ENCODE assay signal across 8 cellular contexts in genomic region chr7:76069238-76069638, GRCh38. TPM values are rescaled to one million over a fixed set of nuclear protein-coding genes. Genes with fewer than 3 reads are reported as not detected.
A peak's percentile ranks its signal among the peaks of the same experiment; 100 is the strongest.
DNase-seq lines count a peak whose midpoint lies in the region; ATAC-seq and TF ChIP-seq lines count a peak whose summit lies in the region.

No MANE protein-coding gene starts in this region.

- intact Hi-C loops in activated T-helper 2 cell treated with anti-CD3 and anti-CD28 coated beads, Interferon-gamma antibody, Interleukin-2, Interleukin-4, amounts not matched to agents 10 μg/mL and 5 μg/mL and 100 μg/mL, durations not matched to agents 14 hours and 24 hours and 36 hours (cut with micrococcal nuclease), result no loop called here

- no peaks in the 10 kb centered on the region for H3K27me3 Mint-ChIP-seq in activated T-helper 2 cell treated with anti-CD3 and anti-CD28 coated beads, Interferon-gamma antibody, Interleukin-2, Interleukin-4, amounts not matched to agents 10 μg/mL and 5 μg/mL and 100 μg/mL, durations not matched to agents 14 hours and 24 hours and 36 hours (ENCODE audit: low read depth)
- no peaks in the 10 kb centered on the region for H3K27me3 Mint-ChIP-seq in activated CD4-positive, alpha-beta T cell treated with anti-CD3 and anti-CD28 coated beads, Interleukin-2, amount 10 ng/mL, durations not matched to agents 7 days and 5 days

- TF ChIP-seq CTCF in lung (IDR thresholded peaks at IDR 0.05; ENCODE audit: control extremely low read depth, extremely low read depth), result no peak

- no peak overlapping the region for H3K27ac Mint-ChIP-seq in activated T-helper 2 cell treated with anti-CD3 and anti-CD28 coated beads, Interferon-gamma antibody, Interleukin-2, Interleukin-4, amounts not matched to agents 10 μg/mL and 5 μg/mL and 100 μg/mL, durations not matched to agents 14 hours and 24 hours and 36 hours
- no peak overlapping the region for H3K27ac Mint-ChIP-seq in activated CD4-positive, alpha-beta T cell treated with anti-CD3 and anti-CD28 coated beads, Interleukin-2, amount 10 ng/mL, durations not matched to agents 7 days and 5 days

- peaks cover 4% of the 10 kb centered on the region for H3K4me1 Mint-ChIP-seq in activated T-helper 2 cell treated with anti-CD3 and anti-CD28 coated beads, Interferon-gamma antibody, Interleukin-2, Interleukin-4, amounts not matched to agents 10 μg/mL and 5 μg/mL and 100 μg/mL, durations not matched to agents 14 hours and 24 hours and 36 hours (ENCODE audit: low read depth)
- H3K4me1 Mint-ChIP-seq in activated CD4-positive, alpha-beta T cell treated with anti-CD3 and anti-CD28 coated beads, Interleukin-2, amount 10 ng/mL, durations not matched to agents 7 days and 5 days, result no peaks in the 10 kb centered on the region

- H3K27me3 ChIP-seq in lung (ENCODE audit: control insufficient read depth, insufficient read depth), result no peaks in the 10 kb centered on the region

- no peaks in the 10 kb centered on the region for H3K4me1 ChIP-seq in lung (ENCODE audit: control insufficient read depth in 2 of 2, insufficient read depth in 2 of 2, low read length in 2 of 2)

- H3K4me3 Mint-ChIP-seq in activated T-helper 2 cell treated with anti-CD3 and anti-CD28 coated beads, Interferon-gamma antibody, Interleukin-2, Interleukin-4, amounts not matched to agents 10 μg/mL and 5 μg/mL and 100 μg/mL, durations not matched to agents 14 hours and 24 hours and 36 hours (ENCODE audit: low read depth), result no peak overlapping the region
- H3K4me3 Mint-ChIP-seq in activated CD4-positive, alpha-beta T cell treated with anti-CD3 and anti-CD28 coated beads, Interleukin-2, amount 10 ng/mL, durations not matched to agents 7 days and 5 days, result no peak overlapping the region

- DNase-seq in GM03348 (ENCODE audit: low spot score) (peak; percentile 75), NCI-H460 (ENCODE audit: extremely low read depth, low read depth) (peak; percentile 69), cerebellar cortex (ENCODE audit: low spot score) (peak; percentile 66), lung (ENCODE audit: low spot score) (peak; percentile 77), NCI-H1694 treated with DMSO at 0.1 percent for 48 hours (lab: John Stamatoyannopoulos, UW) (no peak)
- no peak for DNase-seq in activated T-helper 2 cell treated with anti-CD3 and anti-CD28 coated beads, Interferon-gamma antibody, Interleukin-2, Interleukin-4, amounts not matched to agents 10 μg/mL and 5 μg/mL and 100 μg/mL, durations not matched to agents 14 hours and 24 hours and 36 hours (ENCODE audit: low spot score)
- no peak for DNase-seq in activated CD4-positive, alpha-beta T cell treated with anti-CD3 and anti-CD28 coated beads, Interleukin-2, amount 10 ng/mL, durations not matched to agents 7 days and 5 days

- peaks cover 18 to 31% of the 10 kb centered on the region in 2 donors for H3K36me3 ChIP-seq in lung (ENCODE audit: control insufficient read depth in 2 of 2, insufficient read depth in 2 of 2, low read length in 2 of 2)

- peaks cover 27% of the 10 kb centered on the region for H3K36me3 Mint-ChIP-seq in activated T-helper 2 cell treated with anti-CD3 and anti-CD28 coated beads, Interferon-gamma antibody, Interleukin-2, Interleukin-4, amounts not matched to agents 10 μg/mL and 5 μg/mL and 100 μg/mL, durations not matched to agents 14 hours and 24 hours and 36 hours (ENCODE audit: low read depth)
- H3K36me3 Mint-ChIP-seq in activated CD4-positive, alpha-beta T cell treated with anti-CD3 and anti-CD28 coated beads, Interleukin-2, amount 10 ng/mL, durations not matched to agents 7 days and 5 days (ENCODE audit: low read depth), result peaks cover 24% of the 10 kb centered on the region

- ATAC-seq in lung (ENCODE audit: insufficient read depth, low FRiP score) (peak; percentile 77), GM21825 (IDR thresholded peaks at IDR 0.05; ENCODE audit: unreplicated experiment) (no peak)

- H3K4me3 ChIP-seq in lung, result no peak overlapping the region

- CTCF ChIA-PET in activated CD4-positive, alpha-beta T cell treated with anti-CD3 and anti-CD28 coated beads, Interleukin-2, amount 10 ng/mL, durations not matched to agents 7 days and 5 days (lab: Charles Lee), result interaction anchor here (1.0 kb wide), 1 partner anchor 252 kb away, joined by 3 read pairs; no protein-coding TSS in a partner anchor

- POLR2A ChIA-PET in activated CD4-positive, alpha-beta T cell treated with anti-CD3 and anti-CD28 coated beads, Interleukin-2, amount 10 ng/mL, durations not matched to agents 7 days and 5 days (lab: Charles Lee), result no interaction called here

- WGBS in lung, 2 donors, result 25 to 36% methylated on average over 8 of the region's 8 CpGs

- H3K27ac ChIP-seq in lung (ENCODE audit: low read depth in 1 of 2, low read length in 1 of 2), result no peak overlapping the region

- H3K9me3 Mint-ChIP-seq in activated T-helper 2 cell treated with anti-CD3 and anti-CD28 coated beads, Interferon-gamma antibody, Interleukin-2, Interleukin-4, amounts not matched to agents 10 μg/mL and 5 μg/mL and 100 μg/mL, durations not matched to agents 14 hours and 24 hours and 36 hours, result no peaks in the 10 kb centered on the region
- H3K9me3 Mint-ChIP-seq in activated CD4-positive, alpha-beta T cell treated with anti-CD3 and anti-CD28 coated beads, Interleukin-2, amount 10 ng/mL, durations not matched to agents 7 days and 5 days, result no peaks in the 10 kb centered on the region

- no peaks in the 10 kb centered on the region for H3K9me3 ChIP-seq in lung (ENCODE audit: control insufficient read depth in 2 of 2, insufficient read depth in 1 of 2, low read length in 1 of 2)

RNA-seq across cellular contexts. Expression of gene MDH2, which starts 21.3 kb away (rescaled TPM):
- 178 and 184 TPM in 2 replicates for total RNA-seq in NCI-H460 (2014; rRNA removed; shearing (Covaris generic))
- 80.9 and 94.0 TPM in 2 replicates for polyA plus RNA-seq in NCI-H460 (2014; cell fraction: nucleus; rRNA removed)
- 100 to 1,000 TPM in 1 of 2 donors, 10 to 100 TPM in 1; 54.3 to 200 TPM for total RNA-seq in lung
- 100 to 1,000 TPM in 1 of 2 donors, 10 to 100 TPM in 1; 58.3 to 113 TPM for polyA plus RNA-seq in lung
- 268 and 285 TPM in 2 replicates for total RNA-seq in activated T-helper 2 cell treated with anti-CD3 and anti-CD28 coated beads, Interferon-gamma antibody, Interleukin-2, Interleukin-4, amounts not matched to agents 10 μg/mL and 5 μg/mL and 100 μg/mL, durations not matched to agents 14 hours and 24 hours and 36 hours
- total RNA-seq in activated CD4-positive, alpha-beta T cell treated with anti-CD3 and anti-CD28 coated beads, Interleukin-2, amount 10 ng/mL, durations not matched to agents 7 days and 5 days, result 100 to 1,000 TPM; 136 to 149 TPM

RNA-seq across cellular contexts. Expression of gene STYXL1, which starts 21.4 kb away (rescaled TPM):
- 81.6 and 102 TPM in 2 replicates for total RNA-seq in NCI-H460 (2014; rRNA removed; shearing (Covaris generic))
- 47.0 and 52.3 TPM in 2 replicates for polyA plus RNA-seq in NCI-H460 (2014; cell fraction: nucleus; rRNA removed)
- 10 to 100 TPM; 36.6 to 40.3 TPM for total RNA-seq in lung
- 10 to 100 TPM; 42.2 to 45.8 TPM for polyA plus RNA-seq in lung
- total RNA-seq in activated T-helper 2 cell treated with anti-CD3 and anti-CD28 coated beads, Interferon-gamma antibody, Interleukin-2, Interleukin-4, amounts not matched to agents 10 μg/mL and 5 μg/mL and 100 μg/mL, durations not matched to agents 14 hours and 24 hours and 36 hours, result 27.7 and 36.1 TPM in 2 replicates
- total RNA-seq in activated CD4-positive, alpha-beta T cell treated with anti-CD3 and anti-CD28 coated beads, Interleukin-2, amount 10 ng/mL, durations not matched to agents 7 days and 5 days, result 10 to 100 TPM; 39.1 to 40.3 TPM

Comparison
In these comparisons a context has a peak if more than half of its experiments do, and no peak if none do; other contexts are left out.
1. DNase-seq: peak in GM03348 (single experiment), NCI-H460 (single experiment), cerebellar cortex (single experiment) and lung (single experiment); none in activated T-helper 2 cell treated with anti-CD3 and anti-CD28 coated beads, Interferon-gamma antibody, Interleukin-2, Interleukin-4, amounts not matched to agents 10 μg/mL and 5 μg/mL and 100 μg/mL, durations not matched to agents 14 hours and 24 hours and 36 hours (single experiment), NCI-H1694 treated with DMSO at 0.1 percent for 48 hours (single experiment) and activated CD4-positive, alpha-beta T cell treated with anti-CD3 and anti-CD28 coated beads, Interleukin-2, amount 10 ng/mL, durations not matched to agents 7 days and 5 days (single experiment).